Comparison of ENCODE assay signal across 7 cellular contexts in the genomic region with DNA sequence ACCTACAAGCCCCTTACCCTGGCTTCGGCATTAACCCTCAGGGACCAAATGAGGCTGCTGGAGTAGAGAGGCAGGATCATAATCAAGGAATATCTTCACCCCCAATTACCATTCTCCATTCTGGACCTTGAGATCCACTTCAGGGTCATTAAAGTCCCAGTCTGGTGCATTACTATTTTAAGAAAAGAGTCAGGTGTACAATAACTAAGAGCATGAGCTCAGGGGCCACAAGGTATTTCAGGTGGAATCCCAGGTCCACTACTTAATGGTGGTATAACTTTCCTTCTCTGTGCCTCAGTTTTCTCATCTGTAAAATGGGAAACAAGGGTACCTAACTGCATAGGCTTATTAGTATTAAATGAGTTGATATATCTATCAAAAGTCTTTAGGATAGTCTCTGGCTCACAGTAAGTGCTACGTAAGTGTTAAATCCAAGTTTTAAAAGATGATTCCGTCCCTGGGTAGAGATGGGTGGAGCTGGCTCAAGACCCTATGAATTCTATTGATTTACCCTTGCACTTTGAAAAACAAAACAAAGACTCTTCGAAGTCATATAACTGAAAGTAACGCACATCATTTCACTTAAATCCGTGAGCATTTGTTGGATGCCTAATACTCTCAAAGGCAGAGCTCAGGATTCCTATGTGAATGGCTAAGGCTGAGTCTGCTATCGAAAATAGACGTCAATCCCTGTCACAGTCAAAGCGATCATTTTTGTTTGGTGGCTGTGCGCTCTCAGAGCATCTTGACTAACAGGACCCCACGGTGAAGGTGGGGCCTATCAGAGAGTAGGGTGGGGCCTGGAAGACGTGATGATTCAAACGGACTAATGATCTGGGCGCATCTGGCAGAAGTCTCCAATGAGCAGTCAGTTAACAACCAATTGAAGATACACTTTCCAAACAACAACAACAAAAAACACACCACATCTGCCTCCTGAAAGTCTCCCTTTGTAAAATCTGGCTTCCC. TPM values are rescaled to one million over a fixed set of nuclear protein-coding genes. Genes with fewer than 3 reads are reported as not detected.
DNase-seq lines count a peak whose midpoint lies in the region; ATAC-seq, FAIRE-seq and TF ChIP-seq lines count a peak whose summit lies in the region.

No MANE protein-coding gene starts in this region.

- peaks cover 20% of the 10 kb centered on the region for H3K36me3 Mint-ChIP-seq in effector memory CD8-positive, alpha-beta T cell (ENCODE audit: insufficient read depth)

- CTCF ChIA-PET in OCI-LY7 (lab: Charles Lee; ENCODE audit: unreplicated experiment): no interaction called here

- H3K4me1 ChIP-seq in OCI-LY7 (ENCODE audit: insufficient read depth, low read length, poor library complexity, severe bottlenecking) (peaks cover 29% of the 10 kb centered on the region), neuron (ENCODE audit: insufficient read depth, low read length) (peaks cover 22% of the 10 kb centered on the region)

- peaks cover 40% of the 10 kb centered on the region for H3K79me2 ChIP-seq in OCI-LY7 (ENCODE audit: insufficient read depth, low read depth, low read length)

- H3K4me3 ChIP-seq in OCI-LY7 (ENCODE audit: low read depth, low read length, poor library complexity, severe bottlenecking) (peak overlapping the region; percentile 95), neuron (ENCODE audit: low read length) (peak overlapping the region; percentile 54)

- H3K27ac Mint-ChIP-seq in effector memory CD8-positive, alpha-beta T cell: peak overlapping the region; percentile 97 to 98

- no peaks in the 10 kb centered on the region for H3K27me3 Mint-ChIP-seq in effector memory CD8-positive, alpha-beta T cell

- H3K27ac ChIP-seq in OCI-LY7 (ENCODE audit: low read depth, low read length, poor library complexity, severe bottlenecking): peak overlapping the region; percentile 86

- no peak for ATAC-seq in effector memory CD8-positive, alpha-beta T cell (replicated peaks)
- ATAC-seq in HG03139 (IDR thresholded peaks at IDR 0.05; ENCODE audit: unreplicated experiment): no peak

- no peaks in the 10 kb centered on the region for H3K9me3 Mint-ChIP-seq in effector memory CD8-positive, alpha-beta T cell

- TSS peak; percentile 93 for BruUV-seq in OCI-LY7 (replicated peaks; lab: Mats Ljungman, UMichigan)

- H3K9me2 ChIP-seq in OCI-LY7 (ENCODE audit: insufficient read depth, low read length): no peaks in the 10 kb centered on the region

- peaks cover 19 to 35% of the 10 kb centered on the region in 2 donors for H3K4me1 Mint-ChIP-seq in effector memory CD8-positive, alpha-beta T cell (ENCODE audit: low read depth in 2 of 2)

- H3K9me3 ChIP-seq in OCI-LY7 (ENCODE audit: low read length) (no peaks in the 10 kb centered on the region), neuron (ENCODE audit: low read length) (no peaks in the 10 kb centered on the region)

- intact Hi-C loops in OCI-LY7 (cut with micrococcal nuclease; ENCODE audit: unreplicated experiment): loop anchor here (5.0 kb wide), 1 partner anchor 291 kb away; no protein-coding TSS in a partner anchor

- FAIRE-seq in GM19239 (lab: Jason Lieb, UNC): peak; percentile 70

- POLR2A ChIA-PET in OCI-LY7 (lab: Charles Lee): interaction anchor here (0.6 to 1.4 kb wide), 2 partner anchors 15 to 811 kb away, joined by 3 to 4 read pairs; no protein-coding TSS in a partner anchor

- peak overlapping the region; percentile 98 for H2AFZ ChIP-seq in OCI-LY7 (ENCODE audit: low read length)
- H2AFZ ChIP-seq in neuron (ENCODE audit: low read depth, low read length): peak overlapping the region; percentile 96

- peaks cover 28% of the 10 kb centered on the region for H4K20me1 ChIP-seq in OCI-LY7 (ENCODE audit: insufficient read depth, low read length)

- DNase-seq in GM19239 (ENCODE audit: insufficient read length, low spot score) (no peak), OCI-LY7 (ENCODE audit: low spot score) (no peak), anterior cingulate cortex (lab: John Stamatoyannopoulos, UW) (no peak), NCI-H1694 (lab: John Stamatoyannopoulos, UW) (no peak)
- no peak for DNase-seq in effector memory CD8-positive, alpha-beta T cell

- H3K4me2 ChIP-seq in OCI-LY7 (ENCODE audit: low read length): peak overlapping the region; percentile 67

- H3K36me3 ChIP-seq in OCI-LY7 (ENCODE audit: insufficient read depth, low read length) (peaks cover 32% of the 10 kb centered on the region), neuron (ENCODE audit: insufficient read depth, low read length) (peaks cover 2% of the 10 kb centered on the region)

- no peaks in the 10 kb centered on the region for H3K27me3 ChIP-seq in neuron (ENCODE audit: insufficient read depth, low read length)

- no peak for TF ChIP-seq CTCF in OCI-LY7 (conservative IDR thresholded peaks at IDR 0.05; ENCODE audit: low read length)

- H3K4me3 Mint-ChIP-seq in effector memory CD8-positive, alpha-beta T cell: peak overlapping the region; percentile 91 to 94

RNA-seq across cellular contexts. Expression of a gene that starts 1.0 kb away (rescaled TPM):
- total RNA-seq in OCI-LY7 (2014; rRNA removed; shearing (Covaris generic)): 152 and 238 TPM in 2 replicates
- 287 and 301 TPM in 2 replicates for total RNA-seq in OCI-LY7 (2022)

RNA-seq across cellular contexts. Expression of a gene that starts 24.3 kb away (rescaled TPM):
- total RNA-seq in OCI-LY7 (2014; rRNA removed; shearing (Covaris generic)): 5.0 and 5.9 TPM in 2 replicates
- 5.8 and 7.8 TPM in 2 replicates for total RNA-seq in OCI-LY7 (2022)
